10 cellular contexts compared by ENCODE assay signal in the genomic region with DNA sequence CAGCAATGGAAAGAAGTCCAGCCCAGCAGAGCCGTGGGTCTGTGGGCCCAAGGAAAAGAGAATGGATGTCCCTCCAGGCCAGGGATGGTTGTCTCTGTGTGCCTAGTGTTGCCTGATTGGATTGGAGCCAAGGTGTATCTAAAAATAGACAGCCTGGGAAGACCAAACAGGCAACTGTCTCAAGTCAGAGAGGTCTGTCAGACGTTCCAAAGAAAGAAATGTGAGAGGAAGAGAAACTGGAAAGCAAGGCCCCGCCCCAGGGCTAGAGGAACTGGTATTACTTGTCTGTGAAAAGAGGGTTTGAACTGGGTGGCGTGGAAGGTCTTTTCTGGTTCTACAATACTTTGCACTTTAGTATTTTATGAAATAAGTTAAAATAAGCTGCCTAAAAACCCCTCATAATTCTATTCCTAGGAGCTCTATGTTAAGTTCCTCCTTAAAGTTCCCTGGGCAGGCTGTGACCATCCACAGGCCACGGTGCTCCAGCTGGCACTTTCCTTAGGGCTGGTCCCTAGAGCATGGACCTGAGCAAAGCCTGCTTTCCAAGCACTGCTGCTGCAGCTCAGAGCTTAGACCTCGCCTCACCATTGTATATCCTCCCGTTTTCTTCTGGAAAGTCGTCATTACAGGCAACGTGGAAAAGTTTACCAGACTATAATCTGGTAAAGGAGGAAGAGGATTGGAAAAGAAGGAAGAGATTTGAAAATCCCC.
DNase-seq lines count a peak whose midpoint lies in the region; ATAC-seq and TF ChIP-seq lines count a peak whose summit lies in the region.
"Had no signal": no experiment of that assay in that cellular context is flagged by ENCODE, and none has a peak within 500 bp of the region (broad histone marks: within the 10 kb centered on the region; RNA-seq: fewer than 3 reads in every experiment).

No MANE protein-coding gene starts in this region.

- TF ChIP-seq CTCF in MCF 10A (IDR thresholded peaks at IDR 0.05; ENCODE audit: unreplicated experiment): no peak
- no peak for TF ChIP-seq CTCF in upper lobe of right lung (IDR thresholded peaks at IDR 0.05)
- TF ChIP-seq CTCF in WTC11 (IDR thresholded peaks at IDR 0.05): no peak

- peak; percentile 72 for ATAC-seq in upper lobe of right lung
- no peak for ATAC-seq in WTC11

- no TSS peak for BruUV-seq in MCF 10A (replicated peaks; lab: Mats Ljungman, UMichigan)

- no peaks in the 10 kb centered on the region for H3K36me3 ChIP-seq in upper lobe of right lung

- H3K9me3 ChIP-seq in upper lobe of right lung: no peaks in the 10 kb centered on the region

- no peaks in the 10 kb centered on the region for H3K4me1 ChIP-seq in upper lobe of right lung

- CTCF ChIA-PET in MCF 10A (lab: Yijun Ruan, JAX) (interaction anchor here (0.6 kb wide), 1 partner anchor 8 kb away, joined by 3 read pairs; no protein-coding TSS in a partner anchor), WTC11 (lab: Charles Lee) (interaction anchor here (1.0 kb wide), 1 partner anchor 21 kb away, joined by 5 read pairs; no protein-coding TSS in a partner anchor)

- H3K4me1 Mint-ChIP-seq in MCF 10A (ENCODE audit: insufficient read depth, unreplicated experiment): peaks cover 8% of the 10 kb centered on the region
- peaks cover 8% of the 10 kb centered on the region for H3K4me1 Mint-ChIP-seq in WTC11

- intact Hi-C loops in MCF 10A (cut with micrococcal nuclease) (no loop called here), upper lobe of right lung (cut with DNase I) (no loop called here)

- no peaks in the 10 kb centered on the region for H3K36me3 Mint-ChIP-seq in MCF 10A (ENCODE audit: insufficient read depth, unreplicated experiment)
- no peaks in the 10 kb centered on the region for H3K36me3 Mint-ChIP-seq in WTC11

- DNase-seq in NCI-H510A treated with DMSO at 0.1 percent for 48 hours (lab: John Stamatoyannopoulos, UW) (peak; percentile 43), NCI-H510A (lab: John Stamatoyannopoulos, UW) (no peak), MCF 10A (ENCODE audit: unreplicated experiment) (peak; percentile 60), kidney tubule cell (ENCODE audit: low spot score) (peak; percentile 38), upper lobe of right lung (no peak), cerebellar nuclear complex (lab: John Stamatoyannopoulos, UW) (no peak), COLO668 (lab: John Stamatoyannopoulos, UW; ENCODE audit: unreplicated experiment) (no peak), WTC11 (ENCODE audit: low spot score) (no peak)
- DNase-seq: glutamatergic neuron, NCI-H748 treated with DMSO at 0.1 percent for 48 hours had no signal

- H3K9me3 Mint-ChIP-seq in MCF 10A (ENCODE audit: unreplicated experiment) (no peaks in the 10 kb centered on the region), WTC11 (no peaks in the 10 kb centered on the region)

- POLR2A ChIA-PET in MCF 10A (lab: Yijun Ruan, JAX): interaction anchor here (0.7 kb wide), 1 partner anchor 110 kb away, joined by 3 read pairs; no protein-coding TSS in a partner anchor
- POLR2A ChIA-PET in WTC11 (lab: Charles Lee): interaction anchor here (0.5 kb wide), 1 partner anchor 933 kb away, joined by 5 read pairs; no protein-coding TSS in a partner anchor

- no peak overlapping the region for H3K27ac Mint-ChIP-seq in MCF 10A (ENCODE audit: low read depth, unreplicated experiment)
- no peak overlapping the region for H3K27ac Mint-ChIP-seq in WTC11

- H3K27me3 Mint-ChIP-seq in MCF 10A (ENCODE audit: insufficient read depth, unreplicated experiment) (no peaks in the 10 kb centered on the region), WTC11 (ENCODE audit: low read depth) (no peaks in the 10 kb centered on the region)

- no peaks in the 10 kb centered on the region for H3K27me3 ChIP-seq in upper lobe of right lung

- H3K4me3 ChIP-seq in upper lobe of right lung: no peak overlapping the region

- H3K27ac ChIP-seq in upper lobe of right lung: no peak overlapping the region

- H3K4me3 Mint-ChIP-seq in MCF 10A (ENCODE audit: unreplicated experiment): no peak overlapping the region
- H3K4me3 Mint-ChIP-seq in WTC11: no peak overlapping the region

TF ChIP-seq in WTC11, 78 proteins besides CTCF, POLR2A, EP300 and RAD21 (continues in another document):
- no peak for TF ChIP-seq ZNF671 (CRISPR knock-in tag; IDR thresholded peaks at IDR 0.05)
- no peak for TF ChIP-seq TEAD1 (CRISPR knock-in tag; IDR thresholded peaks at IDR 0.05)
- TF ChIP-seq, protein P1, sequence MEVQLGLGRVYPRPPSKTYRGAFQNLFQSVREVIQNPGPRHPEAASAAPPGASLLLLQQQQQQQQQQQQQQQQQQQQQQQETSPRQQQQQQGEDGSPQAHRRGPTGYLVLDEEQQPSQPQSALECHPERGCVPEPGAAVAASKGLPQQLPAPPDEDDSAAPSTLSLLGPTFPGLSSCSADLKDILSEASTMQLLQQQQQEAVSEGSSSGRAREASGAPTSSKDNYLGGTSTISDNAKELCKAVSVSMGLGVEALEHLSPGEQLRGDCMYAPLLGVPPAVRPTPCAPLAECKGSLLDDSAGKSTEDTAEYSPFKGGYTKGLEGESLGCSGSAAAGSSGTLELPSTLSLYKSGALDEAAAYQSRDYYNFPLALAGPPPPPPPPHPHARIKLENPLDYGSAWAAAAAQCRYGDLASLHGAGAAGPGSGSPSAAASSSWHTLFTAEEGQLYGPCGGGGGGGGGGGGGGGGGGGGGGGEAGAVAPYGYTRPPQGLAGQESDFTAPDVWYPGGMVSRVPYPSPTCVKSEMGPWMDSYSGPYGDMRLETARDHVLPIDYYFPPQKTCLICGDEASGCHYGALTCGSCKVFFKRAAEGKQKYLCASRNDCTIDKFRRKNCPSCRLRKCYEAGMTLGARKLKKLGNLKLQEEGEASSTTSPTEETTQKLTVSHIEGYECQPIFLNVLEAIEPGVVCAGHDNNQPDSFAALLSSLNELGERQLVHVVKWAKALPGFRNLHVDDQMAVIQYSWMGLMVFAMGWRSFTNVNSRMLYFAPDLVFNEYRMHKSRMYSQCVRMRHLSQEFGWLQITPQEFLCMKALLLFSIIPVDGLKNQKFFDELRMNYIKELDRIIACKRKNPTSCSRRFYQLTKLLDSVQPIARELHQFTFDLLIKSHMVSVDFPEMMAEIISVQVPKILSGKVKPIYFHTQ (CRISPR knock-in tag; IDR thresholded peaks at IDR 0.05): no peak
- TF ChIP-seq SP1 (CRISPR knock-in tag; conservative IDR thresholded peaks at IDR 0.05): no peak
- TF ChIP-seq E2F4 (CRISPR knock-in tag; IDR thresholded peaks at IDR 0.05; ENCODE audit: borderline replicate concordance, low read depth): no peak
- TF ChIP-seq, protein P2, sequence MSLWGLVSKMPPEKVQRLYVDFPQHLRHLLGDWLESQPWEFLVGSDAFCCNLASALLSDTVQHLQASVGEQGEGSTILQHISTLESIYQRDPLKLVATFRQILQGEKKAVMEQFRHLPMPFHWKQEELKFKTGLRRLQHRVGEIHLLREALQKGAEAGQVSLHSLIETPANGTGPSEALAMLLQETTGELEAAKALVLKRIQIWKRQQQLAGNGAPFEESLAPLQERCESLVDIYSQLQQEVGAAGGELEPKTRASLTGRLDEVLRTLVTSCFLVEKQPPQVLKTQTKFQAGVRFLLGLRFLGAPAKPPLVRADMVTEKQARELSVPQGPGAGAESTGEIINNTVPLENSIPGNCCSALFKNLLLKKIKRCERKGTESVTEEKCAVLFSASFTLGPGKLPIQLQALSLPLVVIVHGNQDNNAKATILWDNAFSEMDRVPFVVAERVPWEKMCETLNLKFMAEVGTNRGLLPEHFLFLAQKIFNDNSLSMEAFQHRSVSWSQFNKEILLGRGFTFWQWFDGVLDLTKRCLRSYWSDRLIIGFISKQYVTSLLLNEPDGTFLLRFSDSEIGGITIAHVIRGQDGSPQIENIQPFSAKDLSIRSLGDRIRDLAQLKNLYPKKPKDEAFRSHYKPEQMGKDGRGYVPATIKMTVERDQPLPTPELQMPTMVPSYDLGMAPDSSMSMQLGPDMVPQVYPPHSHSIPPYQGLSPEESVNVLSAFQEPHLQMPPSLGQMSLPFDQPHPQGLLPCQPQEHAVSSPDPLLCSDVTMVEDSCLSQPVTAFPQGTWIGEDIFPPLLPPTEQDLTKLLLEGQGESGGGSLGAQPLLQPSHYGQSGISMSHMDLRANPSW (CRISPR knock-in tag; conservative IDR thresholded peaks at IDR 0.05; ENCODE audit: low read depth): no peak
- no peak for TF ChIP-seq ATF1 (CRISPR knock-in tag; IDR thresholded peaks at IDR 0.05)
- TF ChIP-seq MAX (CRISPR knock-in tag; IDR thresholded peaks at IDR 0.05): no peak
- TF ChIP-seq OVOL2 (CRISPR knock-in tag; IDR thresholded peaks at IDR 0.05; ENCODE audit: borderline replicate concordance): no peak
- TF ChIP-seq CREM (CRISPR knock-in tag; IDR thresholded peaks at IDR 0.05): no peak
- no peak for TF ChIP-seq ELF4 (CRISPR knock-in tag; IDR thresholded peaks at IDR 0.05; ENCODE audit: low read depth)
- TF ChIP-seq ETV6 (CRISPR knock-in tag; IDR thresholded peaks at IDR 0.05): no peak
- TF ChIP-seq ZNF263 (CRISPR knock-in tag; IDR thresholded peaks at IDR 0.05; ENCODE audit: low read depth): no peak
- no peak for TF ChIP-seq ESRRA (CRISPR knock-in tag; IDR thresholded peaks at IDR 0.05; ENCODE audit: borderline replicate concordance)
- no peak for TF ChIP-seq ZNF121 (CRISPR knock-in tag; IDR thresholded peaks at IDR 0.05)
- TF ChIP-seq SOX15 (CRISPR knock-in tag; IDR thresholded peaks at IDR 0.05): no peak
- TF ChIP-seq, protein P3, sequence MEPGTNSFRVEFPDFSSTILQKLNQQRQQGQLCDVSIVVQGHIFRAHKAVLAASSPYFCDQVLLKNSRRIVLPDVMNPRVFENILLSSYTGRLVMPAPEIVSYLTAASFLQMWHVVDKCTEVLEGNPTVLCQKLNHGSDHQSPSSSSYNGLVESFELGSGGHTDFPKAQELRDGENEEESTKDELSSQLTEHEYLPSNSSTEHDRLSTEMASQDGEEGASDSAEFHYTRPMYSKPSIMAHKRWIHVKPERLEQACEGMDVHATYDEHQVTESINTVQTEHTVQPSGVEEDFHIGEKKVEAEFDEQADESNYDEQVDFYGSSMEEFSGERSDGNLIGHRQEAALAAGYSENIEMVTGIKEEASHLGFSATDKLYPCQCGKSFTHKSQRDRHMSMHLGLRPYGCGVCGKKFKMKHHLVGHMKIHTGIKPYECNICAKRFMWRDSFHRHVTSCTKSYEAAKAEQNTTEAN (CRISPR knock-in tag; IDR thresholded peaks at IDR 0.05): no peak

Comparison
In these comparisons a context has a peak if more than half of its experiments do, and no peak if none do; other contexts are left out.
1. DNase-seq: peak in NCI-H510A treated with DMSO at 0.1 percent for 48 hours (single experiment), MCF 10A (single experiment) and kidney tubule cell (single experiment); none in NCI-H510A (single experiment), upper lobe of right lung (single experiment), cerebellar nuclear complex (0 of 2), COLO668 (single experiment) and WTC11 (single experiment).